In the genomic region with DNA sequence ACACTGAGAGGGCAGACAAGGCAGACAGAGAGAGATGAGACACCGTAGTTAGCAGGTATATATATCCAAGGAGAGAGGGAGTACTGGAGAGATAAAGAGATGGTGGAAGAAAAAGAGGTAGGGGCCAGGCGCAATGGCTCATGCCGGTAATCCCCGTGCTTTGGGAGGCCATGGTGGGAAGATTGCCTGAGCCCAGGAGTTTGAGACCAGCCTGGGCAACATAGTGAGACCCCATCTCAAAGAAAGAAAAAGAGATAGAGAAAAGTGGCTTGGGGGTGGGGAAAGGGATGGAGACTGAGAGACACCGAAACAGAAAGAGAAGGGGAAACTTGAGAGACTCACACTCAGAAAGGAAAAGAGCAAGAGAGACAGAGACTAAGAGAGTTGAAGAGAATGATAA, we compare ENCODE assay signal across 23 cellular contexts. TPM values are rescaled to one million over a fixed set of nuclear protein-coding genes. Genes with fewer than 3 reads are reported as not detected.
DNase-seq lines count a peak whose midpoint lies in the region; ATAC-seq and TF ChIP-seq lines count a peak whose summit lies in the region.
"Had no signal": no experiment of that assay in that cellular context is flagged by ENCODE, and none has a peak within 500 bp of the region (broad histone marks: within the 10 kb centered on the region; RNA-seq: fewer than 3 reads in every experiment).

No MANE protein-coding gene starts in this region.

- peaks cover 0 to 57% (median 13%) of the 10 kb centered on the region in 6 donors for H3K36me3 ChIP-seq in spleen
- H3K36me3 ChIP-seq: gastrocnemius medialis had no signal

- DNase-seq in activated naive CD4-positive, alpha-beta T cell treated with anti-CD3 and anti-CD28 coated beads, Interleukin-2, amount 50 U/mL, for 72 hours (ENCODE audit: low spot score in 2 of 2) = no peak
- no peak for DNase-seq in activated naive CD4-positive, alpha-beta T cell treated with anti-CD3 and anti-CD28 coated beads, Interleukin-2, amount 10 ng/mL, durations not matched to agents 7 days and 5 days
- DNase-seq in T-helper 17 cell (no peak), immature natural killer cell (no peak), spleen (no peak)
- DNase-seq: COR-L47; effector memory CD4-positive, alpha-beta T cell; gastrocnemius medialis; H7; NCI-H1694 treated with DMSO at 0.1 percent for 48 hours; NCI-H2227 treated with DMSO at 0.1 percent for 48 hours; OCI-M1; SHP77; sigmoid colon; thyroid gland had no signal

- CTCF ChIA-PET in activated naive CD4-positive, alpha-beta T cell treated with anti-CD3 and anti-CD28 coated beads, Interleukin-2, amount 10 ng/mL, durations not matched to agents 7 days and 5 days (lab: Charles Lee) = interaction anchor here (3.0 kb wide), 1 partner anchor 17 kb away, joined by 24 read pairs; a partner anchor contains a TSS

- TF ChIP-seq POLR2A in spleen (IDR thresholded peaks at IDR 0.05) = no peak

- TF ChIP-seq CTCF in spleen (IDR thresholded peaks at IDR 0.05 in 8 of 11, conservative IDR thresholded peaks at IDR 0.05 in 3 of 11) = no peak

- intact Hi-C loops in spleen (cut with DNase I; ENCODE audit: low total_unique reads) = no loop called here

- H3K4me1 Mint-ChIP-seq in activated naive CD4-positive, alpha-beta T cell treated with anti-CD3 and anti-CD28 coated beads, Interleukin-2, amount 10 ng/mL, durations not matched to agents 7 days and 5 days = peaks cover 36% of the 10 kb centered on the region
- H3K4me1 Mint-ChIP-seq in T-helper 17 cell (peaks cover 33% of the 10 kb centered on the region), immature natural killer cell (peaks cover 36 to 46% of the 10 kb centered on the region in 2 donors)

- WGBS in spleen, 5 donors = 91 to 96% (median 95%) methylated on average over 5 of the region's 5 CpGs

- no peak for ATAC-seq in activated naive CD4-positive, alpha-beta T cell treated with anti-CD3 and anti-CD28 coated beads, Interleukin-2, amount 50 U/mL, for 72 hours
- ATAC-seq in T-helper 17 cell (no peak), HG02623 (IDR thresholded peaks at IDR 0.05; ENCODE audit: unreplicated experiment) (no peak), GM18870 (IDR thresholded peaks at IDR 0.05; ENCODE audit: unreplicated experiment) (no peak)
- ATAC-seq: gastrocnemius medialis had no signal

- no peaks in the 10 kb centered on the region for H3K36me3 Mint-ChIP-seq in activated naive CD4-positive, alpha-beta T cell treated with anti-CD3 and anti-CD28 coated beads, Interleukin-2, amount 50 U/mL, for 72 hours
- H3K36me3 Mint-ChIP-seq in activated naive CD4-positive, alpha-beta T cell treated with anti-CD3 and anti-CD28 coated beads, Interleukin-2, amount 10 ng/mL, durations not matched to agents 7 days and 5 days = peaks cover 27% of the 10 kb centered on the region
- H3K36me3 Mint-ChIP-seq in T-helper 17 cell (ENCODE audit: low read depth) = peaks cover 17% of the 10 kb centered on the region
- peaks cover 3 to 19% (median 13%) of the 10 kb centered on the region in 3 donors for H3K36me3 Mint-ChIP-seq in immature natural killer cell

- H3K27ac ChIP-seq in spleen = no peak overlapping the region
- H3K27ac ChIP-seq: esophagus muscularis mucosa, gastrocnemius medialis, KMS-11, parathyroid adenoma, sigmoid colon, thyroid gland had no signal

- H3K27me3 ChIP-seq in spleen (replicated peaks in 1 of 7) = no peaks in the 10 kb centered on the region
- H3K27me3 ChIP-seq: esophagus muscularis mucosa, gastrocnemius medialis, sigmoid colon, thyroid gland had no signal

- H3K4me1 ChIP-seq in spleen = peaks cover 10 to 48% (median 29%) of the 10 kb centered on the region in 6 donors

- H3K9me3 Mint-ChIP-seq in activated naive CD4-positive, alpha-beta T cell treated with anti-CD3 and anti-CD28 coated beads, Interleukin-2, amount 50 U/mL, for 72 hours = no peaks in the 10 kb centered on the region
- H3K9me3 Mint-ChIP-seq in activated naive CD4-positive, alpha-beta T cell treated with anti-CD3 and anti-CD28 coated beads, Interleukin-2, amount 10 ng/mL, durations not matched to agents 7 days and 5 days = no peaks in the 10 kb centered on the region
- H3K9me3 Mint-ChIP-seq in immature natural killer cell = no peaks in the 10 kb centered on the region

- H3K4me3 ChIP-seq in spleen = no peak overlapping the region
- H3K4me3 ChIP-seq: esophagus muscularis mucosa, gastrocnemius medialis, lung, sigmoid colon, thyroid gland had no signal

- H3K4me3 Mint-ChIP-seq in activated naive CD4-positive, alpha-beta T cell treated with anti-CD3 and anti-CD28 coated beads, Interleukin-2, amount 10 ng/mL, durations not matched to agents 7 days and 5 days = no peak overlapping the region
- H3K4me3 Mint-ChIP-seq in T-helper 17 cell = peak overlapping the region; percentile 25
- H3K4me3 Mint-ChIP-seq in immature natural killer cell = peak overlapping the region in 3 of 5 donors; percentile 8 to 60 (median 18)

- no peaks in the 10 kb centered on the region for H3K27me3 Mint-ChIP-seq in activated naive CD4-positive, alpha-beta T cell treated with anti-CD3 and anti-CD28 coated beads, Interleukin-2, amount 10 ng/mL, durations not matched to agents 7 days and 5 days
- no peaks in the 10 kb centered on the region for H3K27me3 Mint-ChIP-seq in T-helper 17 cell
- H3K27me3 Mint-ChIP-seq in immature natural killer cell (ENCODE audit: low read depth in 3 of 3) = peaks cover 15 to 17% (median 17%) of the 10 kb centered on the region in 3 donors

- H3K9me3 ChIP-seq in T-helper 17 cell (ENCODE audit: control insufficient read depth, low read length, poor library complexity, severe bottlenecking) (no peaks in the 10 kb centered on the region), spleen (no peaks in the 10 kb centered on the region)
- H3K9me3 ChIP-seq: esophagus muscularis mucosa, gastrocnemius medialis, sigmoid colon, thyroid gland had no signal

- peak overlapping the region; percentile 50 to 96 for H3K27ac Mint-ChIP-seq in activated naive CD4-positive, alpha-beta T cell treated with anti-CD3 and anti-CD28 coated beads, Interleukin-2, amount 50 U/mL, for 72 hours
- no peak overlapping the region for H3K27ac Mint-ChIP-seq in activated naive CD4-positive, alpha-beta T cell treated with anti-CD3 and anti-CD28 coated beads, Interleukin-2, amount 10 ng/mL, durations not matched to agents 7 days and 5 days
- H3K27ac Mint-ChIP-seq in T-helper 17 cell (peak overlapping the region; percentile 84), immature natural killer cell (peak overlapping the region; percentile 14 to 76 (median 61))

RNA-seq across cellular contexts. Expression of a gene that starts 2.5 kb away (rescaled TPM):
- total RNA-seq in activated naive CD4-positive, alpha-beta T cell treated with anti-CD3 and anti-CD28 coated beads, Interleukin-2, amount 50 U/mL, for 72 hours = 10 to 100 TPM; 42.8 to 60.6 TPM
- total RNA-seq in T-helper 17 cell = 10 to 100 TPM; 52.4 to 55.4 TPM
- polyA plus RNA-seq in immature natural killer cell = 100 to 1,000 TPM; 129 to 151 (median 150) TPM
- total RNA-seq in spleen = 10 to 100 TPM; 36.8 to 69.8 (median 53.0) TPM
- 10 to 100 TPM; 78.5 to 95.3 (median 82.2) TPM for polyA plus RNA-seq in spleen

RNA-seq across cellular contexts. Expression of a gene that starts 5.3 kb away (rescaled TPM):
- not detected for total RNA-seq in activated naive CD4-positive, alpha-beta T cell treated with anti-CD3 and anti-CD28 coated beads, Interleukin-2, amount 50 U/mL, for 72 hours
- not detected for total RNA-seq in T-helper 17 cell
- not detected for polyA plus RNA-seq in immature natural killer cell
- total RNA-seq in spleen = 1 to 10 TPM in 1 of 7 donors, not detected in 6; 1.5 TPM
- polyA plus RNA-seq in spleen = 10 to 100 TPM in 1 of 3 donors, 1 to 10 TPM in 2; 4.5 to 14.2 (median 7.0) TPM
- total RNA-seq: gastrocnemius medialis; H7; kidney epithelial cell; T-helper 1 cell treated with Interleukin-12 subunit alpha and Interleukin-12 subunit beta and Interleukin-4 antibody, amounts not matched to agents 30 ng/mL and 1 ng/mL, for 36 hours; thyroid gland had no signal

RNA-seq across cellular contexts. Expression of a gene that starts 18.4 kb away (rescaled TPM):
- total RNA-seq in activated naive CD4-positive, alpha-beta T cell treated with anti-CD3 and anti-CD28 coated beads, Interleukin-2, amount 50 U/mL, for 72 hours = 10 to 100 TPM; 88.3 to 96.7 TPM
- 100 to 1,000 TPM; 112 to 131 TPM for total RNA-seq in T-helper 17 cell
- polyA plus RNA-seq in immature natural killer cell = 100 to 1,000 TPM in 2 of 3 donors, 10 to 100 TPM in 1; 88.4 to 124 (median 101) TPM
- 100 to 1,000 TPM; 136 to 198 (median 156) TPM for total RNA-seq in spleen
- polyA plus RNA-seq in spleen = 100 to 1,000 TPM; 109 to 238 (median 188) TPM

RNA-seq across cellular contexts. Expression of a gene that starts 29.6 kb away (rescaled TPM):
- total RNA-seq in activated naive CD4-positive, alpha-beta T cell treated with anti-CD3 and anti-CD28 coated beads, Interleukin-2, amount 50 U/mL, for 72 hours = 100 to 1,000 TPM; 197 to 227 TPM
- total RNA-seq in T-helper 17 cell (10 to 100 TPM; 67.3 to 81.8 TPM), spleen (10 to 100 TPM; 52.9 to 76.9 (median 64.0) TPM)
- polyA plus RNA-seq in immature natural killer cell (10 to 100 TPM; 28.9 to 78.7 (median 39.2) TPM), spleen (10 to 100 TPM; 62.7 to 69.2 (median 67.4) TPM)

RNA-seq across cellular contexts. Expression of a gene that starts 30.3 kb away (rescaled TPM):
- 10 to 100 TPM; 21.4 to 23.2 TPM for total RNA-seq in activated naive CD4-positive, alpha-beta T cell treated with anti-CD3 and anti-CD28 coated beads, Interleukin-2, amount 50 U/mL, for 72 hours
- total RNA-seq in T-helper 17 cell (1 to 10 TPM; 6.7 to 7.8 TPM), spleen (10 to 100 TPM in 3 of 7 donors, 1 to 10 TPM in 4; 6.0 to 16.2 (median 9.8) TPM)
- polyA plus RNA-seq in immature natural killer cell (1 to 10 TPM in 2 of 3 donors, not detected in 1; 3.1 to 6.2 TPM), spleen (1 to 10 TPM; 5.2 to 6.8 (median 5.9) TPM)
